ENCODE assay signal across 37 cellular contexts in the genomic region with DNA sequence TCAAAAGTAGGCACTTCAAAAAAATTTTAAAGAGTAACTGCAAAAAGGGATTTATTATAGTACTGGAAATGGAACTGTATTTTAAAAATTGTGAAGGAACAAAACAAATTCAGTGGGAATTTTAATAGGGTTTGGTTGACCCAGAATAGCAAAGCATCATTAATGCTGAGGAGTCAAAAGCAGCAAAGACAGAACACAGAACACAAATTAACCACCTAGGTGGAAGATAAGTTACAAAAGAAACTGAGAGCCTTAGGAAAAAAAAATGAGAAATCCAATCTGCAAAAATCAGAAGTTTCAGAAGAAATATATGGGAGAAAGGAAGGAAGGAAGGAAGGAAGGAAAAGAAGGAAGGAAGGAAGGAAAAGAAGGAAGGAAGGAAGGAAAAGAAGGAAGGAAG.
"Had no signal": no experiment of that assay in that cellular context is flagged by ENCODE, and none has a peak within 500 bp of the region (broad histone marks: within the 10 kb centered on the region; RNA-seq: fewer than 3 reads in every experiment).

No MANE protein-coding gene starts in this region.

- ATAC-seq: activated naive CD4-positive, alpha-beta T cell treated with anti-CD3 and anti-CD28 coated beads, Interleukin-2, amount 50 U/mL, for 72 hours; activated naive CD8-positive, alpha-beta T cell treated with anti-CD3 and anti-CD28 coated beads, Interleukin-2, amount 50 U/mL, for 24 hours; activated T-cell treated with anti-CD3 and anti-CD28 coated beads, Interleukin-2, amount 50 U/mL, for 4 hours; activated T-cell treated with anti-CD3 and anti-CD28 coated beads, Interleukin-2, amount 50 U/mL, for 72 hours; activated T-helper 17 cell treated with anti-CD3 and anti-CD28 coated beads, Interleukin-2, amount 50 U/mL, for 72 hours; body of pancreas had no signal

- H3K9me3 Mint-ChIP-seq: activated naive CD4-positive, alpha-beta T cell treated with anti-CD3 and anti-CD28 coated beads, Interleukin-2, amount 10 ng/mL, durations not matched to agents 7 days and 5 days; activated naive CD4-positive, alpha-beta T cell treated with anti-CD3 and anti-CD28 coated beads, Interleukin-2, amount 50 U/mL, for 24 hours; activated naive CD4-positive, alpha-beta T cell treated with anti-CD3 and anti-CD28 coated beads, Interleukin-2, amount 50 U/mL, for 72 hours; activated naive CD8-positive, alpha-beta T cell treated with anti-CD3 and anti-CD28 coated beads for 36 hours; activated naive CD8-positive, alpha-beta T cell treated with anti-CD3 and anti-CD28 coated beads, Interleukin-2, amount 10 ng/mL, durations not matched to agents 7 days and 5 days; activated naive CD8-positive, alpha-beta T cell treated with anti-CD3 and anti-CD28 coated beads, Interleukin-2, amount 50 U/mL, for 24 hours; activated T-cell treated with anti-CD3 and anti-CD28 coated beads, Interleukin-2, amount 50 U/mL, for 24 hours; activated T-cell treated with anti-CD3 and anti-CD28 coated beads, Interleukin-2, amount 50 U/mL, for 4 hours; activated T-helper 1 cell treated with anti-CD3 and anti-CD28 coated beads, Interleukin-12 subunit alpha, Interleukin-12 subunit beta, Interleukin-2, Interleukin-4 antibody, amounts not matched to agents 30 ng/mL and 10 ng/mL and 1 ng/mL, durations not matched to agents 14 hours and 24 hours and 36 hours; activated T-helper 17 cell treated with anti-CD3 and anti-CD28 coated beads, Interleukin-2, amount 50 U/mL, for 72 hours; activated T-helper 2 cell treated with anti-CD3 and anti-CD28 coated beads, Interferon-gamma antibody, Interleukin-2, Interleukin-4, amounts not matched to agents 10 μg/mL and 5 μg/mL and 100 μg/mL, durations not matched to agents 14 hours and 24 hours and 36 hours; central memory CD8-positive, alpha-beta T cell had no signal

- H3K4me3 ChIP-seq: adrenal gland, ascending aorta, body of pancreas, breast epithelium, cardiac muscle cell had no signal

- H3K27ac Mint-ChIP-seq: activated naive CD4-positive, alpha-beta T cell treated with anti-CD3 and anti-CD28 coated beads for 36 hours; activated naive CD4-positive, alpha-beta T cell treated with anti-CD3 and anti-CD28 coated beads, Interleukin-2, amount 10 ng/mL, durations not matched to agents 7 days and 5 days; activated naive CD4-positive, alpha-beta T cell treated with anti-CD3 and anti-CD28 coated beads, Interleukin-2, amount 50 U/mL, for 24 hours; activated naive CD4-positive, alpha-beta T cell treated with anti-CD3 and anti-CD28 coated beads, Interleukin-2, amount 50 U/mL, for 72 hours; activated naive CD8-positive, alpha-beta T cell; activated naive CD8-positive, alpha-beta T cell treated with anti-CD3 and anti-CD28 coated beads for 36 hours; activated naive CD8-positive, alpha-beta T cell treated with anti-CD3 and anti-CD28 coated beads, Interleukin-2, amount 10 ng/mL, durations not matched to agents 7 days and 5 days; activated naive CD8-positive, alpha-beta T cell treated with anti-CD3 and anti-CD28 coated beads, Interleukin-2, amount 50 U/mL, for 24 hours; activated T-cell treated with anti-CD3 and anti-CD28 coated beads, Interleukin-2, amount 50 U/mL, for 24 hours; activated T-cell treated with anti-CD3 and anti-CD28 coated beads, Interleukin-2, amount 50 U/mL, for 72 hours; activated T-helper 1 cell treated with anti-CD3 and anti-CD28 coated beads, Interleukin-12 subunit alpha, Interleukin-12 subunit beta, Interleukin-2, Interleukin-4 antibody, amounts not matched to agents 30 ng/mL and 10 ng/mL and 1 ng/mL, durations not matched to agents 14 hours and 24 hours and 36 hours; activated T-helper 17 cell treated with anti-CD3 and anti-CD28 coated beads, Interleukin-2, amount 50 U/mL, for 72 hours; activated T-helper 2 cell treated with anti-CD3 and anti-CD28 coated beads, Interferon-gamma antibody, Interleukin-2, Interleukin-4, amounts not matched to agents 10 μg/mL and 5 μg/mL and 100 μg/mL, durations not matched to agents 14 hours and 24 hours and 36 hours; brain had no signal

- H3K4me3 Mint-ChIP-seq: activated naive CD4-positive, alpha-beta T cell treated with anti-CD3 and anti-CD28 coated beads for 36 hours; activated naive CD4-positive, alpha-beta T cell treated with anti-CD3 and anti-CD28 coated beads, Interleukin-2, amount 10 ng/mL, durations not matched to agents 7 days and 5 days; activated naive CD4-positive, alpha-beta T cell treated with anti-CD3 and anti-CD28 coated beads, Interleukin-2, amount 50 U/mL, for 24 hours; activated naive CD8-positive, alpha-beta T cell; activated naive CD8-positive, alpha-beta T cell treated with anti-CD3 and anti-CD28 coated beads for 36 hours; activated naive CD8-positive, alpha-beta T cell treated with anti-CD3 and anti-CD28 coated beads, Interleukin-2, amount 10 ng/mL, durations not matched to agents 7 days and 5 days; activated naive CD8-positive, alpha-beta T cell treated with anti-CD3 and anti-CD28 coated beads, Interleukin-2, amount 50 U/mL, for 24 hours; activated T-cell treated with anti-CD3 and anti-CD28 coated beads, Interleukin-2, amount 50 U/mL, for 24 hours; activated T-cell treated with anti-CD3 and anti-CD28 coated beads, Interleukin-2, amount 50 U/mL, for 4 hours; activated T-cell treated with anti-CD3 and anti-CD28 coated beads, Interleukin-2, amount 50 U/mL, for 72 hours; activated T-helper 1 cell treated with anti-CD3 and anti-CD28 coated beads, Interleukin-12 subunit alpha, Interleukin-12 subunit beta, Interleukin-2, Interleukin-4 antibody, amounts not matched to agents 30 ng/mL and 10 ng/mL and 1 ng/mL, durations not matched to agents 14 hours and 24 hours and 36 hours; activated T-helper 17 cell treated with anti-CD3 and anti-CD28 coated beads, Interleukin-2, amount 50 U/mL, for 72 hours; brain; central memory CD8-positive, alpha-beta T cell had no signal

- H3K27me3 ChIP-seq: adrenal gland, ascending aorta, body of pancreas, brain microvascular endothelial cell, breast epithelium, cardiac muscle cell had no signal

- H3K36me3 ChIP-seq: adrenal gland, ascending aorta, brain microvascular endothelial cell, breast epithelium, cardiac muscle cell had no signal

- H3K4me1 Mint-ChIP-seq: activated naive CD4-positive, alpha-beta T cell treated with anti-CD3 and anti-CD28 coated beads, Interleukin-2, amount 10 ng/mL, durations not matched to agents 7 days and 5 days; activated naive CD4-positive, alpha-beta T cell treated with anti-CD3 and anti-CD28 coated beads, Interleukin-2, amount 50 U/mL, for 24 hours; activated naive CD8-positive, alpha-beta T cell treated with anti-CD3 and anti-CD28 coated beads for 36 hours; activated naive CD8-positive, alpha-beta T cell treated with anti-CD3 and anti-CD28 coated beads, Interleukin-2, amount 10 ng/mL, durations not matched to agents 7 days and 5 days; activated naive CD8-positive, alpha-beta T cell treated with anti-CD3 and anti-CD28 coated beads, Interleukin-2, amount 50 U/mL, for 24 hours; activated T-helper 17 cell treated with anti-CD3 and anti-CD28 coated beads, Interleukin-2, amount 50 U/mL, for 72 hours; brain; central memory CD8-positive, alpha-beta T cell had no signal

- H3K9me3 ChIP-seq: adrenal gland, ascending aorta, body of pancreas, breast epithelium had no signal

- H3K27me3 Mint-ChIP-seq: activated naive CD4-positive, alpha-beta T cell treated with anti-CD3 and anti-CD28 coated beads, Interleukin-2, amount 10 ng/mL, durations not matched to agents 7 days and 5 days; activated naive CD8-positive, alpha-beta T cell treated with anti-CD3 and anti-CD28 coated beads, Interleukin-2, amount 10 ng/mL, durations not matched to agents 7 days and 5 days; brain had no signal

- H3K27ac ChIP-seq: adrenal gland, ascending aorta, body of pancreas, brain microvascular endothelial cell, breast epithelium, cardiac muscle cell had no signal

- DNase-seq: activated effector memory CD4-positive, alpha-beta T cell treated with anti-CD3 and anti-CD28 coated beads, Interleukin-2, amount 50 U/mL, for 16 hours; activated effector memory CD4-positive, alpha-beta T cell treated with Interleukin-2 at 50 U/mL for 16 hours; activated gamma-delta T cell; activated gamma-delta T cell treated with Interleukin-2 at 50 U/mL for 16 hours; activated naive CD4-positive, alpha-beta T cell; activated naive CD4-positive, alpha-beta T cell treated with anti-CD3 and anti-CD28 coated beads for 36 hours; activated naive CD4-positive, alpha-beta T cell treated with anti-CD3 and anti-CD28 coated beads, Interleukin-2, amount 10 ng/mL, durations not matched to agents 7 days and 5 days; activated naive CD4-positive, alpha-beta T cell treated with anti-CD3 and anti-CD28 coated beads, Interleukin-2, amount 50 U/mL, for 16 hours; activated naive CD4-positive, alpha-beta T cell treated with Interleukin-2 at 50 U/mL for 16 hours; activated naive CD8-positive, alpha-beta T cell treated with anti-CD3 and anti-CD28 coated beads for 36 hours; activated naive CD8-positive, alpha-beta T cell treated with anti-CD3 and anti-CD28 coated beads, Interleukin-2, amount 10 ng/mL, durations not matched to agents 7 days and 5 days; activated naive CD8-positive, alpha-beta T cell treated with anti-CD3 and anti-CD28 coated beads, Interleukin-2, amount 50 U/mL, for 24 hours; activated T-cell treated with anti-CD3 and anti-CD28 coated beads, Interleukin-2, amount 50 U/mL, for 24 hours; activated T-cell treated with anti-CD3 and anti-CD28 coated beads, Interleukin-2, amount 50 U/mL, for 4 hours; activated T-cell treated with anti-CD3 and anti-CD28 coated beads, Interleukin-2, amount 50 U/mL, for 48 hours; activated T-cell treated with anti-CD3 and anti-CD28 coated beads, Interleukin-2, amount 50 U/mL, for 72 hours; adrenal gland; amniotic stem cell; amygdala; anterior cingulate cortex; aorta; body of pancreas; brain microvascular endothelial cell; caudate nucleus; central memory CD4-positive, alpha-beta T cell; cerebellar nuclear complex had no signal

- H3K4me1 ChIP-seq: adrenal gland, ascending aorta, body of pancreas, breast epithelium had no signal

- H3K36me3 Mint-ChIP-seq: activated naive CD4-positive, alpha-beta T cell treated with anti-CD3 and anti-CD28 coated beads, Interleukin-2, amount 10 ng/mL, durations not matched to agents 7 days and 5 days; activated naive CD4-positive, alpha-beta T cell treated with anti-CD3 and anti-CD28 coated beads, Interleukin-2, amount 50 U/mL, for 24 hours; activated naive CD4-positive, alpha-beta T cell treated with anti-CD3 and anti-CD28 coated beads, Interleukin-2, amount 50 U/mL, for 72 hours; activated naive CD8-positive, alpha-beta T cell; activated naive CD8-positive, alpha-beta T cell treated with anti-CD3 and anti-CD28 coated beads for 36 hours; activated naive CD8-positive, alpha-beta T cell treated with anti-CD3 and anti-CD28 coated beads, Interleukin-2, amount 10 ng/mL, durations not matched to agents 7 days and 5 days; brain had no signal
